11 cellular contexts compared by ENCODE assay signal in the genomic region with DNA sequence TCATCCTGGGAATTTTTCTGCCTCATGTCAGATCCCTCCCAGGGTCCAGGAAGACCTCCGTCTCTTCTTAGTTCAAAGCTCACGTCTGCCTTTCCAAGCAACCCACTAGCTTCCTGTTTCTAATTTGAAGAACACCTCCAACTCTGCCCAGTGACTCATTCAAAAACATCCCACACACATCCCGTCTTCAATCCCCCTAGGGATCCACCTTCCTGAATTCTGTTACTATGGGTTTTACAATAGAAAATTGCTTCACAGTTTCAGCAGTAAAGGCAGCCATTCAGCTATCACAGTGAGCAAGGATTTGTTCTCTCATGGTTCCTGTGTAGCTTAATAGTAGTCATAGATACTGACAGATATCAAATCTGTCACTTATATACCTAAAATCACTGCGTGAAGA.
DNase-seq lines count a peak whose midpoint lies in the region; ATAC-seq and TF ChIP-seq lines count a peak whose summit lies in the region.
"Had no signal": no experiment of that assay in that cellular context is flagged by ENCODE, and none has a peak within 500 bp of the region (broad histone marks: within the 10 kb centered on the region; RNA-seq: fewer than 3 reads in every experiment).

No MANE protein-coding gene starts in this region.

- POLR2A ChIA-PET in RWPE1 (lab: Yijun Ruan, JAX; ENCODE audit: low non-redundant PET), result no interaction called here
- POLR2A ChIA-PET in GM10248 (lab: Yijun Ruan, JAX), result no interaction called here

- peak; percentile 43 to 47 for ATAC-seq in gastrocnemius medialis
- no peak for ATAC-seq in activated CD8-positive, alpha-beta memory T cell treated with anti-CD3 and anti-CD28 coated beads, Interleukin-2, amount 10 ng/mL, durations not matched to agents 7 days and 5 days
- no peak for ATAC-seq in GM18505 (IDR thresholded peaks at IDR 0.05; ENCODE audit: unreplicated experiment)

- H3K27ac Mint-ChIP-seq in CD14-positive monocyte, result no peak overlapping the region
- H3K27ac Mint-ChIP-seq in activated CD8-positive, alpha-beta memory T cell treated with anti-CD3 and anti-CD28 coated beads, Interleukin-2, amount 10 ng/mL, durations not matched to agents 7 days and 5 days, result no peak overlapping the region

- H3K9me3 Mint-ChIP-seq in CD14-positive monocyte, result peaks cover 0 to 2% (median 0%) of the 10 kb centered on the region in 7 donors
- H3K9me3 Mint-ChIP-seq in activated CD8-positive, alpha-beta memory T cell treated with anti-CD3 and anti-CD28 coated beads, Interleukin-2, amount 10 ng/mL, durations not matched to agents 7 days and 5 days (ENCODE audit: low read depth), result peaks cover 2% of the 10 kb centered on the region

- H3K4me3 ChIP-seq in GM23248 (0 out of 2 replicates have a peak overlapping the region, but pooled peaks have one; percentile 0), gastrocnemius medialis (no peak overlapping the region)
- H3K4me3 ChIP-seq: testis had no signal

- H3K9me3 ChIP-seq in GM23248 (ENCODE audit: low read depth), result no peaks in the 10 kb centered on the region
- H3K9me3 ChIP-seq in gastrocnemius medialis, result no peaks in the 10 kb centered on the region
- H3K9me3 ChIP-seq: testis had no signal

- H3K27me3 ChIP-seq in GM23248 (replicated peaks; ENCODE audit: insufficient read depth) (no peaks in the 10 kb centered on the region), gastrocnemius medialis (no peaks in the 10 kb centered on the region)
- H3K27me3 ChIP-seq: testis had no signal

- 24 to 26% methylated on average over 4 of the region's 4 CpGs for WGBS in GM23248 (ENCODE audit: low coverage in 1 of 2, low lambda C conversion rate in 2 of 2, missing lambda C conversion rate in 2 of 2), 2 experiments

- intact Hi-C loops in gastrocnemius medialis (cut with DNase I; ENCODE audit: low total_unique reads) (loop anchor here (10.0 kb wide), 1 partner anchor 244 kb away; no protein-coding TSS in a partner anchor), CD14-positive monocyte (cut with micrococcal nuclease) (no loop called here)

- no peaks in the 10 kb centered on the region for H3K36me3 Mint-ChIP-seq in CD14-positive monocyte
- H3K36me3 Mint-ChIP-seq in activated CD8-positive, alpha-beta memory T cell treated with anti-CD3 and anti-CD28 coated beads, Interleukin-2, amount 10 ng/mL, durations not matched to agents 7 days and 5 days, result no peaks in the 10 kb centered on the region

- H3K27ac ChIP-seq in GM23248 (peak overlapping the region; percentile 79), RWPE1 (no peak overlapping the region), gastrocnemius medialis (no peak overlapping the region)
- H3K27ac ChIP-seq: testis had no signal

- peak overlapping the region; percentile 53 for H3K9ac ChIP-seq in GM23248

- TF ChIP-seq POLR2A in gastrocnemius medialis (IDR thresholded peaks at IDR 0.05) (no peak), GM18505 (IDR thresholded peaks at IDR 0.05; ENCODE audit: borderline replicate concordance, extremely low read depth, insufficient read depth, insufficient read length) (no peak)

- H3K4me2 ChIP-seq in GM23248 (ENCODE audit: unreplicated experiment), result peak overlapping the region; percentile 43

- CTCF ChIA-PET in RWPE1 (lab: Yijun Ruan, JAX) (interaction anchor here (0.6 kb wide), 1 partner anchor 1992 kb away, joined by 6 read pairs; no protein-coding TSS in a partner anchor), GM10248 (lab: Yijun Ruan, JAX) (interaction anchor here (0.7 to 1.5 kb wide), 4 partner anchors 9 to 32 kb away, joined by 3 to 4 read pairs (median 3); no protein-coding TSS in a partner anchor)
- CTCF ChIA-PET in activated CD8-positive, alpha-beta memory T cell treated with anti-CD3 and anti-CD28 coated beads, Interleukin-2, amount 10 ng/mL, durations not matched to agents 7 days and 5 days (lab: Charles Lee), result no interaction called here

- H3K4me3 Mint-ChIP-seq in CD14-positive monocyte, result no peak overlapping the region
- H3K4me3 Mint-ChIP-seq in activated CD8-positive, alpha-beta memory T cell treated with anti-CD3 and anti-CD28 coated beads, Interleukin-2, amount 10 ng/mL, durations not matched to agents 7 days and 5 days, result no peak overlapping the region

- peaks cover 6% of the 10 kb centered on the region for H3K4me1 Mint-ChIP-seq in CD14-positive monocyte
- peaks cover 16% of the 10 kb centered on the region for H3K4me1 Mint-ChIP-seq in activated CD8-positive, alpha-beta memory T cell treated with anti-CD3 and anti-CD28 coated beads, Interleukin-2, amount 10 ng/mL, durations not matched to agents 7 days and 5 days

- H3K4me1 ChIP-seq in GM23248 (ENCODE audit: insufficient read depth) (peaks cover 37% of the 10 kb centered on the region), gastrocnemius medialis (peaks cover 0 to 3% of the 10 kb centered on the region in 2 donors)

- peaks cover 23% of the 10 kb centered on the region for H3F3A ChIP-seq in GM23248 (ENCODE audit: insufficient read depth)

- H3K27me3 Mint-ChIP-seq in CD14-positive monocyte (ENCODE audit: low read depth in 3 of 3), result peaks cover 0 to 6% (median 0%) of the 10 kb centered on the region in 3 donors
- peaks cover 7% of the 10 kb centered on the region for H3K27me3 Mint-ChIP-seq in activated CD8-positive, alpha-beta memory T cell treated with anti-CD3 and anti-CD28 coated beads, Interleukin-2, amount 10 ng/mL, durations not matched to agents 7 days and 5 days

- H3K9me2 ChIP-seq in GM23248 (ENCODE audit: insufficient read depth), result no peaks in the 10 kb centered on the region

- no peaks in the 10 kb centered on the region for H4K20me1 ChIP-seq in GM23248 (ENCODE audit: insufficient read depth)

- in situ Hi-C loops in GM23248 (cut with MboI) (loop anchor here (25.0 kb wide), 1 partner anchor 1382 kb away; no protein-coding TSS in a partner anchor), gastrocnemius medialis (cut with MboI; ENCODE audit: low sequenced_read_pairs in 4 of 4) (loop anchor here in 1 of 4 donors (25.0 kb wide), 1 partner anchor 1382 kb away; no protein-coding TSS in a partner anchor)

- H3K36me3 ChIP-seq in GM23248 (ENCODE audit: low read depth), result no peaks in the 10 kb centered on the region
- H3K36me3 ChIP-seq in gastrocnemius medialis, result no peaks in the 10 kb centered on the region

- DNase-seq in GM23248, result peak; percentile 91
- peak; percentile 39 for DNase-seq in RWPE1 (ENCODE audit: low spot score)
- DNase-seq in fibroblast of peridontal ligament (ENCODE audit: extremely low read depth), result peak; percentile 82
- DNase-seq in gastrocnemius medialis, result no peak
- DNase-seq in GM10248 (ENCODE audit: extremely low spot score), result no peak
- DNase-seq in CD14-positive monocyte (ENCODE audit: low spot score), result no peak
- DNase-seq in activated CD8-positive, alpha-beta memory T cell treated with anti-CD3 and anti-CD28 coated beads, Interleukin-2, amount 10 ng/mL, durations not matched to agents 7 days and 5 days, result no peak
- DNase-seq: activated T-cell treated with anti-CD3 and anti-CD28 coated beads for 4 hours, cortex of kidney, testis had no signal

- H2AFZ ChIP-seq in GM23248, result peak overlapping the region; percentile 72

- H3K79me2 ChIP-seq in GM23248 (ENCODE audit: insufficient read depth), result no peaks in the 10 kb centered on the region

- TF ChIP-seq CTCF in RWPE1 (conservative IDR thresholded peaks at IDR 0.05; ENCODE audit: low read depth) (no peak), gastrocnemius medialis (IDR thresholded peaks at IDR 0.05 in 4 of 5, conservative IDR thresholded peaks at IDR 0.05 in 1 of 5) (no peak), GM10248 (IDR thresholded peaks at IDR 0.05; ENCODE audit: control extremely low read depth, extremely low read depth, low read depth, missing control alignments) (no peak), CD14-positive monocyte (IDR thresholded peaks at IDR 0.05) (no peak)

Comparison
In these comparisons a context has a peak if more than half of its experiments do, and no peak if none do; other contexts are left out.
1. DNase-seq: peak in GM23248 (single experiment), RWPE1 (single experiment) and fibroblast of peridontal ligament (single experiment); none in gastrocnemius medialis (0 of 2), GM10248 (single experiment), CD14-positive monocyte (single experiment) and activated CD8-positive, alpha-beta memory T cell treated with anti-CD3 and anti-CD28 coated beads, Interleukin-2, amount 10 ng/mL, durations not matched to agents 7 days and 5 days (single experiment).
2. ATAC-seq: peak in gastrocnemius medialis (2 of 2); none in activated CD8-positive, alpha-beta memory T cell treated with anti-CD3 and anti-CD28 coated beads, Interleukin-2, amount 10 ng/mL, durations not matched to agents 7 days and 5 days (single experiment) and GM18505 (single experiment).